20 cellular contexts compared by ENCODE assay signal in genomic region chr21:16102113-16102512, GRCh38.
DNase-seq lines count a peak whose midpoint lies in the region; ATAC-seq, FAIRE-seq and TF ChIP-seq lines count a peak whose summit lies in the region.
"Had no signal": no experiment of that assay in that cellular context is flagged by ENCODE, and none has a peak within 500 bp of the region (broad histone marks: within the 10 kb centered on the region; RNA-seq: fewer than 3 reads in every experiment).

No MANE protein-coding gene starts in this region.

- H2AFZ ChIP-seq in endothelial cell of umbilical vein (ENCODE audit: low read depth, low read length) (peak overlapping the region; percentile 51), neural cell (ENCODE audit: low read depth, low read length) (no peak overlapping the region)
- H2AFZ ChIP-seq: GM23338 had no signal

- H3K4me2 ChIP-seq in endothelial cell of umbilical vein (ENCODE audit: insufficient read depth, low read length) (no peak overlapping the region), neural cell (ENCODE audit: low read length) (no peak overlapping the region)
- H3K4me2 ChIP-seq: GM23338 had no signal

- H3K79me2 ChIP-seq in endothelial cell of umbilical vein (ENCODE audit: control insufficient read depth, insufficient read depth, low read length) (no peaks in the 10 kb centered on the region), neural cell (replicated peaks; ENCODE audit: insufficient read depth, low read length) (no peaks in the 10 kb centered on the region)

- H3K27ac ChIP-seq in endothelial cell of umbilical vein (ENCODE audit: insufficient read depth, low read depth, low read length) = no peak overlapping the region
- H3K27ac ChIP-seq in neural cell (ENCODE audit: low read length) = no peak overlapping the region
- H3K27ac ChIP-seq: C4-2B had no signal

- BruUV-seq in endothelial cell of umbilical vein (replicated peaks; lab: Mats Ljungman, UMichigan) = no TSS peak

- H3K36me3 ChIP-seq in endothelial cell of umbilical vein (ENCODE audit: control insufficient read depth in 2 of 2, extremely low read depth in 1 of 2, insufficient read depth in 2 of 2, low read length in 2 of 2) (no peaks in the 10 kb centered on the region), neural cell (ENCODE audit: insufficient read depth, low read length) (no peaks in the 10 kb centered on the region)
- H3K36me3 ChIP-seq: BE2C had no signal

- dilution Hi-C loops in endothelial cell of umbilical vein (cut with MboI; ENCODE audit: extremely low pct_ligation_motif_present, low sequenced_read_pairs) = no loop called here

- no peaks in the 10 kb centered on the region for H3K9me3 ChIP-seq in endothelial cell of umbilical vein (replicated peaks; ENCODE audit: control insufficient read depth, insufficient read depth, low read length)
- no peaks in the 10 kb centered on the region for H3K9me3 ChIP-seq in neural cell (ENCODE audit: low read length)
- H3K9me3 ChIP-seq: BE2C had no signal

- DNase-seq in Ammon's horn (ENCODE audit: low spot score) = peak; percentile 53
- DNase-seq in NCI-H226 = peak; percentile 12
- DNase-seq in endothelial cell of umbilical vein (ENCODE audit: low read depth, low spot score) = no peak
- DNase-seq in KG1 (lab: John Stamatoyannopoulos, UW) = no peak
- DNase-seq: ACHN; BE2C; CD4-positive, alpha-beta memory T cell; DMS79 treated with DMSO at 0.1 percent for 48 hours; EL; GDM1; H9 had no signal

- FAIRE-seq in endothelial cell of umbilical vein (lab: Jason Lieb, UNC) = no peak
- FAIRE-seq: GM12892, HepG2, HTR-8/SVneo had no signal

- H3K4me3 ChIP-seq in endothelial cell of umbilical vein (replicated peaks in 1 of 3; ENCODE audit: insufficient read depth in 1 of 3, low read depth in 1 of 3, low read length in 3 of 3) (no peak overlapping the region), neural cell (ENCODE audit: low read length) (no peak overlapping the region)
- H3K4me3 ChIP-seq: GM23338 had no signal

- intact Hi-C loops in endothelial cell of umbilical vein (cut with micrococcal nuclease) = no loop called here

- CTCF ChIA-PET in endothelial cell of umbilical vein (lab: Charles Lee) = interaction anchor here (1.2 to 1.5 kb wide), 4 partner anchors 9 to 228 kb away, joined by 3 to 5 read pairs (median 3); no protein-coding TSS in a partner anchor

- TF ChIP-seq CTCF in endothelial cell of umbilical vein (IDR thresholded peaks at IDR 0.05; ENCODE audit: extremely low read depth in 1 of 2, insufficient read depth in 1 of 2, low read depth in 1 of 2, low read length in 2 of 2) (no peak), neural cell (IDR thresholded peaks at IDR 0.05; ENCODE audit: poor library complexity, severe bottlenecking) (no peak)

- ATAC-seq in GM19455 (IDR thresholded peaks at IDR 0.05; ENCODE audit: unreplicated experiment) (no peak), GM19452 (IDR thresholded peaks at IDR 0.05; ENCODE audit: unreplicated experiment) (no peak), GM18505 (IDR thresholded peaks at IDR 0.05; ENCODE audit: unreplicated experiment) (no peak)
- ATAC-seq: GM23338, HepG2 had no signal

- TF ChIP-seq POLR2A in endothelial cell of umbilical vein (IDR thresholded peaks at IDR 0.05; ENCODE audit: low read depth, low read length) (no peak), GM18505 (IDR thresholded peaks at IDR 0.05; ENCODE audit: borderline replicate concordance, extremely low read depth, insufficient read depth, insufficient read length) (no peak)

- H4K20me1 ChIP-seq in endothelial cell of umbilical vein (replicated peaks; ENCODE audit: control insufficient read depth, extremely low read depth, insufficient read depth, low read length) (no peaks in the 10 kb centered on the region), neural cell (ENCODE audit: insufficient read depth) (no peaks in the 10 kb centered on the region)

- H3K27me3 ChIP-seq in endothelial cell of umbilical vein (ENCODE audit: control insufficient read depth in 2 of 2, insufficient read depth in 2 of 2, low read length in 2 of 2) (no peaks in the 10 kb centered on the region), neural cell (ENCODE audit: insufficient read depth, low read depth, low read length) (no peaks in the 10 kb centered on the region)
- H3K27me3 ChIP-seq: BE2C had no signal

- POLR2A ChIA-PET in endothelial cell of umbilical vein (lab: Charles Lee) = no interaction called here

- H3K9ac ChIP-seq in endothelial cell of umbilical vein (replicated peaks; ENCODE audit: extremely low read depth, insufficient read depth, low read length) (no peak overlapping the region), neural cell (ENCODE audit: low read length) (no peak overlapping the region)

- no peaks in the 10 kb centered on the region for H3K9me2 ChIP-seq in neural cell (ENCODE audit: insufficient read depth, low read length)

- no peaks in the 10 kb centered on the region for H3K4me1 ChIP-seq in endothelial cell of umbilical vein (ENCODE audit: control insufficient read depth, extremely low read depth, insufficient read depth, low read length)

- TF ChIP-seq RAD21 in neural cell (conservative IDR thresholded peaks at IDR 0.05) = no peak

- no peaks in the 10 kb centered on the region for H3K9me1 ChIP-seq in endothelial cell of umbilical vein (replicated peaks; ENCODE audit: control insufficient read depth, extremely low read depth, insufficient read depth, low read length)

- no peaks in the 10 kb centered on the region for H3F3A ChIP-seq in neural cell (ENCODE audit: insufficient read depth, low read length, poor library complexity, severe bottlenecking)

- peak; percentile 24 for TF ChIP-seq EP300 in neural cell (conservative IDR thresholded peaks at IDR 0.05; ENCODE audit: poor library complexity, severe bottlenecking)

TF ChIP-seq in endothelial cell of umbilical vein, 7 proteins besides CTCF, POLR2A, EP300 and RAD21:
- TF ChIP-seq GATA2 (IDR thresholded peaks at IDR 0.05; ENCODE audit: insufficient read depth, insufficient read length, low read depth, low read length) (no peak), EZH2 (IDR thresholded peaks at IDR 0.05; ENCODE audit: borderline replicate concordance, low read depth, low read length, severe bottlenecking) (no peak), POLR2AphosphoS5 (IDR thresholded peaks at IDR 0.05; ENCODE audit: insufficient read depth, low read depth, low read length) (no peak), MAX (IDR thresholded peaks at IDR 0.05; ENCODE audit: insufficient read depth, insufficient read length) (no peak), MYC (IDR thresholded peaks at IDR 0.05; ENCODE audit: low read depth, low read length) (no peak), FOS (IDR thresholded peaks at IDR 0.05; ENCODE audit: borderline replicate concordance, insufficient read depth, low read length) (no peak), JUN (IDR thresholded peaks at IDR 0.05; ENCODE audit: borderline replicate concordance, insufficient read depth, insufficient read length, low read depth) (no peak)

TF ChIP-seq in neural cell, 6 proteins besides CTCF, POLR2A, EP300 and RAD21:
- TF ChIP-seq TAF1 (IDR thresholded peaks at IDR 0.05; ENCODE audit: low read depth) (no peak), REST (IDR thresholded peaks at IDR 0.05; ENCODE audit: borderline replicate concordance) (peak; percentile 60), POLR2AphosphoS5 (IDR thresholded peaks at IDR 0.05) (peak; percentile 51)

Comparison
In these comparisons a context has a peak if more than half of its experiments do, and no peak if none do; other contexts are left out.
1. DNase-seq: peak in Ammon's horn (single experiment) and NCI-H226 (single experiment); none in endothelial cell of umbilical vein (single experiment) and KG1 (single experiment).